In genomic region chr12:58919271-58920101, GRCh38 we compare ENCODE assay signal across 1 cellular context.
TF ChIP-seq lines count a peak whose summit lies in the region.

No MANE protein-coding gene starts in this region.

TF ChIP-seq in SK-N-SH treated with all-trans-retinoic acid at 6 μM for 48 hours, 23 proteins besides CTCF, POLR2A, EP300 and RAD21 (continued from another document):
- no peak for TF ChIP-seq CSRNP3 (CRISPR knock-in tag; IDR thresholded peaks at IDR 0.05)
- no peak for TF ChIP-seq ZNF70 (CRISPR knock-in tag; IDR thresholded peaks at IDR 0.05)
- no peak for TF ChIP-seq ARNTL (CRISPR knock-in tag; IDR thresholded peaks at IDR 0.05; ENCODE audit: borderline replicate concordance, low read depth)
- TF ChIP-seq SNAI2 (CRISPR knock-in tag; IDR thresholded peaks at IDR 0.05), result no peak
- no peak for TF ChIP-seq RARB (CRISPR knock-in tag; IDR thresholded peaks at IDR 0.05)
- TF ChIP-seq ZFP30 (CRISPR knock-in tag; IDR thresholded peaks at IDR 0.05), result no peak
- no peak for TF ChIP-seq CREB5 (CRISPR knock-in tag; IDR thresholded peaks at IDR 0.05; ENCODE audit: low read depth)
- no peak for TF ChIP-seq ISL1 (CRISPR knock-in tag; IDR thresholded peaks at IDR 0.05)
